32 cellular contexts compared by ENCODE assay signal in genomic region chr13:98739023-98739422, GRCh38. TPM values are rescaled to one million over a fixed set of nuclear protein-coding genes. Genes with fewer than 3 reads are reported as not detected.
"Had no signal": no experiment of that assay in that cellular context is flagged by ENCODE, and none has a peak within 500 bp of the region (broad histone marks: within the 10 kb centered on the region; RNA-seq: fewer than 3 reads in every experiment).

No MANE protein-coding gene starts in this region.

- H3K27me3 ChIP-seq: neural progenitor cell, ovary, stomach, thyroid gland, tibial nerve, upper lobe of left lung, vagina had no signal

- H3K27ac ChIP-seq: neural progenitor cell, ovary, parathyroid adenoma, psoas muscle, skin epidermis, stomach, thoracic aorta, thyroid gland, tibial nerve, upper lobe of left lung, vagina had no signal

- H3K9ac ChIP-seq: neural progenitor cell, parathyroid adenoma had no signal

- H3K4me1 Mint-ChIP-seq: naive thymus-derived CD4-positive, alpha-beta T cell; natural killer cell; nephron; neural progenitor cell; stimulated activated effector memory CD8-positive, alpha-beta T cell treated with anti-CD3 and anti-CD28 coated beads, Interleukin-12 subunit alpha, Interleukin-12 subunit beta, amount 100 ng/mL, for 72 hours had no signal

- DNase-seq: naive thymus-derived CD4-positive, alpha-beta T cell; natural killer cell; occipital lobe; ovary; posterior cingulate gyrus; psoas muscle; right cardiac atrium; stimulated activated CD4-positive, alpha-beta T cell treated with anti-CD3 and anti-CD28 coated beads, Interleukin-15, amount 100 ng/mL, for 24 hours; stimulated activated CD4-positive, alpha-beta T cell treated with anti-CD3 and anti-CD28 coated beads, Interleukin-2, amount 100 ng/mL, for 24 hours; stimulated activated CD4-positive, alpha-beta T cell treated with anti-CD3 and anti-CD28 coated beads, Interleukin-2, amount 100 ng/mL, for 48 hours; stimulated activated CD4-positive, alpha-beta T cell treated with anti-CD3 and anti-CD28 coated beads, Interleukin-4, amount 100 ng/mL, for 24 hours; stimulated activated naive B cell treated with anti-CD40 and anti-IgM and Interleukin-4, amounts not matched to agents 10 μg/mL and 1 μg/mL and 100 μg/mL, for 72 hours; stimulated activated naive CD4-positive, alpha-beta T cell treated with Interleukin-2 at 50 U/mL for 16 hours; stomach; thyroid gland; trophoblast cell; upper lobe of left lung had no signal

- H3K36me3 Mint-ChIP-seq: natural killer cell; neural progenitor cell; stimulated activated effector memory CD8-positive, alpha-beta T cell treated with anti-CD3 and anti-CD28 coated beads, Interleukin-12 subunit alpha, Interleukin-12 subunit beta, amount 100 ng/mL, for 72 hours; stimulated activated naive B cell treated with anti-CD40 and anti-IgM and Interleukin-4, amounts not matched to agents 10 μg/mL and 1 μg/mL and 100 μg/mL, for 72 hours had no signal

- H3K4me3 Mint-ChIP-seq: naive thymus-derived CD4-positive, alpha-beta T cell; natural killer cell; nephron; neural progenitor cell; stimulated activated effector memory CD8-positive, alpha-beta T cell treated with anti-CD3 and anti-CD28 coated beads, Interleukin-12 subunit alpha, Interleukin-12 subunit beta, amount 100 ng/mL, for 72 hours; stimulated activated naive B cell treated with anti-CD40 and anti-IgM and Interleukin-4, amounts not matched to agents 10 μg/mL and 1 μg/mL and 100 μg/mL, for 72 hours; stimulated activated naive CD8-positive, alpha-beta T cell treated with anti-CD3 and anti-CD28 coated beads, Interleukin-15, Interleukin-2, amounts not matched to agents 100 ng/mL and 50 ng/mL, for 24 hours had no signal

- H3K27ac Mint-ChIP-seq: naive thymus-derived CD4-positive, alpha-beta T cell; natural killer cell; nephron; neural progenitor cell; progenitor cell of endocrine pancreas; stimulated activated effector memory CD8-positive, alpha-beta T cell treated with anti-CD3 and anti-CD28 coated beads, Interleukin-12 subunit alpha, Interleukin-12 subunit beta, amount 100 ng/mL, for 72 hours; stimulated activated naive B cell treated with anti-CD40 and anti-IgM and Interleukin-4, amounts not matched to agents 10 μg/mL and 1 μg/mL and 100 μg/mL, for 72 hours; stimulated activated naive CD8-positive, alpha-beta T cell treated with anti-CD3 and anti-CD28 coated beads, Interleukin-15, Interleukin-2, amounts not matched to agents 100 ng/mL and 50 ng/mL, for 24 hours had no signal

- H3K4me2 ChIP-seq: neural progenitor cell had no signal

- FAIRE-seq: urothelium cell line had no signal

- H3K27me3 Mint-ChIP-seq: stimulated activated naive CD8-positive, alpha-beta T cell treated with anti-CD3 and anti-CD28 coated beads, Interleukin-15, Interleukin-2, amounts not matched to agents 100 ng/mL and 50 ng/mL, for 24 hours had no signal

- H3K4me3 ChIP-seq: neural progenitor cell, ovary, psoas muscle, skin epidermis, stomach, thoracic aorta, thyroid gland, tibial nerve, upper lobe of left lung, vagina had no signal

- ATAC-seq: naive thymus-derived CD4-positive, alpha-beta T cell; natural killer cell; psoas muscle; right cardiac atrium; sciatic nerve; stimulated activated effector memory CD8-positive, alpha-beta T cell treated with anti-CD3 and anti-CD28 coated beads, Interleukin-12 subunit alpha, Interleukin-12 subunit beta, amount 100 ng/mL, for 72 hours; stimulated activated naive B cell treated with anti-CD40 and anti-IgM and Interleukin-4, amounts not matched to agents 10 μg/mL and 1 μg/mL and 100 μg/mL, for 72 hours had no signal

- H3K36me3 ChIP-seq: neural progenitor cell, ovary, stomach, thoracic aorta, thyroid gland, tibial nerve, upper lobe of left lung, vagina had no signal

- H2AFZ ChIP-seq: neural progenitor cell, parathyroid adenoma had no signal

- H3K9me3 ChIP-seq: thoracic aorta, thyroid gland, vagina had no signal

- H3K4me1 ChIP-seq: neural progenitor cell, parathyroid adenoma, psoas muscle, stomach, thyroid gland, tibial nerve, upper lobe of left lung had no signal

- H3K79me2 ChIP-seq: parathyroid adenoma had no signal

RNA-seq across cellular contexts. Expression of gene SLC15A1, which starts 13.4 kb away (rescaled TPM):
- total RNA-seq: naive thymus-derived CD4-positive, alpha-beta T cell; natural killer cell; occipital lobe; osteoblast; psoas muscle; subcutaneous adipose tissue; thoracic aorta; tibial nerve had no signal
- polyA plus RNA-seq: naive thymus-derived CD4-positive, alpha-beta T cell; neural cell; right cardiac atrium had no signal
